8 cellular contexts compared by ENCODE assay signal in genomic region chr4:173370477-173371291, GRCh38. TPM values are rescaled to one million over a fixed set of nuclear protein-coding genes. Genes with fewer than 3 reads are reported as not detected.
DNase-seq lines count a peak whose midpoint lies in the region; ATAC-seq, FAIRE-seq and TF ChIP-seq lines count a peak whose summit lies in the region.

Gene SAP30, plus strand, starts transcription at chr4:173370954. Its CDS starts 229 bp downstream, at chr4:173371183.

- H3K36me3 Mint-ChIP-seq in type B pancreatic cell = peaks cover under 1% of the 10 kb centered on the region

- peaks cover 12% of the 10 kb centered on the region for H3K4me1 Mint-ChIP-seq in type B pancreatic cell (ENCODE audit: unreplicated experiment)

- H3K9me3 ChIP-seq in adrenal gland (replicated peaks in 1 of 3) (no peaks in the 10 kb centered on the region), heart left ventricle (no peaks in the 10 kb centered on the region)

- FAIRE-seq in GM12892 (lab: Jason Lieb, UNC) = no peak

- peak within 1 kb of the TSS; percentile 100 for H3K4me3 Mint-ChIP-seq in type B pancreatic cell

- TF ChIP-seq POLR2A in GM12892 (IDR thresholded peaks at IDR 0.05; ENCODE audit: low read depth, low read length) (peak; percentile 94), adrenal gland (IDR thresholded peaks at IDR 0.05) (peak; percentile 95 to 96), heart left ventricle (IDR thresholded peaks at IDR 0.05) (peak; percentile 86 to 98)

- peaks cover 0 to 22% of the 10 kb centered on the region in 2 donors for H3K4me1 ChIP-seq in adrenal gland (replicated peaks in 1 of 2)
- peaks cover 0 to 65% (median 26%) of the 10 kb centered on the region in 12 donors for H3K4me1 ChIP-seq in heart left ventricle

- no peaks in the 10 kb centered on the region for H3K36me3 ChIP-seq in adrenal gland (replicated peaks in 1 of 2)
- peaks cover 0 to 10% (median 0%) of the 10 kb centered on the region in 9 donors for H3K36me3 ChIP-seq in heart left ventricle

- no peaks in the 10 kb centered on the region for H3K9me3 Mint-ChIP-seq in type B pancreatic cell

- peak within 1 kb of the TSS; percentile 88 to 98 (median 92) for H3K27ac ChIP-seq in adrenal gland
- peak within 1 kb of the TSS; percentile 91 to 99 (median 96) for H3K27ac ChIP-seq in heart left ventricle

- ATAC-seq in HG02852 (IDR thresholded peaks at IDR 0.05; ENCODE audit: unreplicated experiment) (peak; percentile 70), heart left ventricle (peak; percentile 96 to 97 (median 96))

- DNase-seq in GM12892 (ENCODE audit: insufficient read length) (peak; percentile 69), NCI-H146 (lab: John Stamatoyannopoulos, UW) (peak; percentile 97), T-helper 1 cell (peak; percentile 95 to 98 (median 97)), adrenal gland (peak; percentile 98 to 99 (median 99)), heart left ventricle (peak; percentile 99), pons (ENCODE audit: low spot score) (peak; percentile 97), type B pancreatic cell (ENCODE audit: extremely low spot score, unreplicated experiment) (peak; percentile 97)

- H3K4me3 ChIP-seq in adrenal gland = peak within 1 kb of the TSS; percentile 13 to 92 (median 59)
- peak within 1 kb of the TSS; percentile 66 to 92 (median 85) for H3K4me3 ChIP-seq in heart left ventricle

- no peak for TF ChIP-seq CTCF in adrenal gland (IDR thresholded peaks at IDR 0.05)
- TF ChIP-seq CTCF in heart left ventricle (IDR thresholded peaks at IDR 0.05) = no peak
- TF ChIP-seq CTCF in type B pancreatic cell (conservative IDR thresholded peaks at IDR 0.05) = no peak

- no peaks in the 10 kb centered on the region for H3K27me3 Mint-ChIP-seq in type B pancreatic cell

- no peaks in the 10 kb centered on the region for H3K27me3 ChIP-seq in adrenal gland
- no peaks in the 10 kb centered on the region for H3K27me3 ChIP-seq in heart left ventricle

- H3K27ac Mint-ChIP-seq in type B pancreatic cell = peak within 1 kb of the TSS; percentile 96

- intact Hi-C loops in adrenal gland (cut with DNase I) = loop anchor here in 1 of 2 donors (5.0 kb wide), 1 partner anchor 38 kb away; the partner anchor contains the start of gene HMGB2
- intact Hi-C loops in heart left ventricle (cut with DNase I) = loop anchor here in 8 of 10 donors (1.0 to 5.0 kb wide), 5 partner anchors 36 to 47 kb away; partner anchors contain the start of gene HMGB2 (in 8 of the 8)

- WGBS in adrenal gland, 4 donors = 0 to 1% (median 0%) methylated on average over 21 to 72 of the region's 72 CpGs
- 0 to 1% (median 1%) methylated on average over 39 to 72 of the region's 72 CpGs for WGBS in heart left ventricle, 4 donors

RNA-seq across cellular contexts. Expression of gene SAP30, which starts in this region (rescaled TPM):
- 43.5 TPM for polyA plus RNA-seq in GM12892 (2012; ENCODE audit: missing spikeins)
- total RNA-seq in adrenal gland (10 to 100 TPM; 10.3 to 39.1 (median 16.7) TPM), heart left ventricle (10 to 100 TPM; 10.8 to 29.1 (median 16.0) TPM), type B pancreatic cell (ENCODE audit: low replicate concordance) (7.9 and 21.3 TPM in 2 replicates)
- polyA plus RNA-seq in adrenal gland (10 to 100 TPM in 1 of 3 donors, 1 to 10 TPM in 2; 4.4 to 13.9 (median 4.7) TPM), heart left ventricle (10 to 100 TPM in 1 of 2 donors, 1 to 10 TPM in 1; 9.8 to 15.1 TPM)

Comparison
In these comparisons a context has a peak if more than half of its experiments do, and no peak if none do; other contexts are left out.
1. Peak in every context shown above with its lines: DNase-seq, ATAC-seq, H3K4me3 ChIP-seq and H3K27ac ChIP-seq.